Comparison of ENCODE assay signal across 8 cellular contexts in the genomic region with DNA sequence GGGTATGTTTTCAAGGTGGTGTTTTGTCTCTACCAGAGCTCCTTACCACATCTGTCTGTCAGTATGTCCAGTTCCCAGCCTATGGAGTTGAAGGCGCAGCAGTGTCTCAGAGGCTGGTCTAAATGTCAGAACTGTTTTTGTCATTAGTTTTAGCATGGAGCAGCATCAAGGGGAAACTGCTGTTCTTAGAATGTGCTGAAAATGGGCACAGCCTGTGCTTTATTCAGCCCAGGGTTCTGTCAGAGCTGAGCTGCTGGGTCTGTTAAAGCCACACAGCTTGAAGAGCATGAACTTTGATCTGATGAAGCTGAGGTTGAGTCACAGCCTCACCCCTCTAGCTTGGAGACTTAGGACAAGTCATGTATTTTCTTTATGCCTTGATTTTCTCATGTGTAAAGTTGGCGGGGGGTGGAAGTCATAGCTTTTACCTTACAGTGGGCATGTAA.
A peak's percentile ranks its signal among the peaks of the same experiment; 100 is the strongest.
DNase-seq lines count a peak whose midpoint lies in the region; ATAC-seq and TF ChIP-seq lines count a peak whose summit lies in the region.

No MANE protein-coding gene starts in this region.

- intact Hi-C loops in heart left ventricle (cut with DNase I) = no loop called here

- TF ChIP-seq POLR2A in heart left ventricle (IDR thresholded peaks at IDR 0.05) = no peak

- peaks cover 18% of the 10 kb centered on the region for H3K27me3 Mint-ChIP-seq in central memory CD8-positive, alpha-beta T cell

- 83 to 98% (median 86%) methylated on average over 2 of the region's 2 CpGs for WGBS in heart left ventricle, 4 donors

- peaks cover 0 to 32% (median 0%) of the 10 kb centered on the region in 9 donors for H3K27me3 ChIP-seq in heart left ventricle

- H3K27ac ChIP-seq in SK-N-MC (no peak overlapping the region), heart left ventricle (peak overlapping the region in 3 of 12 donors; percentile 53 to 57 (median 55))

- H3K4me1 Mint-ChIP-seq in central memory CD8-positive, alpha-beta T cell = peaks cover 84% of the 10 kb centered on the region

- H3K4me3 ChIP-seq in SK-N-MC (peak overlapping the region; percentile 41; the same call in 1 of the 2 replicates), heart left ventricle (no peak overlapping the region)

- H3K9me3 Mint-ChIP-seq in central memory CD8-positive, alpha-beta T cell = no peaks in the 10 kb centered on the region

- TF ChIP-seq CTCF in heart left ventricle (IDR thresholded peaks at IDR 0.05) = no peak

- peak overlapping the region; percentile 62 for H3K4me3 Mint-ChIP-seq in central memory CD8-positive, alpha-beta T cell

- no peak overlapping the region for H3K9ac ChIP-seq in SK-N-MC (ENCODE audit: insufficient read length)

- DNase-seq in activated CD4-positive, CD25-positive, alpha-beta regulatory T cell treated with anti-CD3 and anti-CD28 coated beads, Interleukin-2, amount 50 U/mL, for 72 hours = no peak
- no peak for DNase-seq in SK-N-MC (ENCODE audit: low read depth, low spot score)
- DNase-seq in central memory CD8-positive, alpha-beta T cell (ENCODE audit: low spot score in 2 of 2) = peak in 1 of 2 donors; percentile 16
- peak; percentile 40 for DNase-seq in stimulated activated CD8-positive, alpha-beta memory T cell treated with anti-CD3 and anti-CD28 coated beads, Interleukin-4, amount 100 ng/mL, for 48 hours
- DNase-seq in medulla oblongata (ENCODE audit: extremely low spot score) = no peak
- no peak for DNase-seq in heart left ventricle
- DNase-seq in germinal center (ENCODE audit: low spot score) = no peak

- H3K27ac Mint-ChIP-seq in central memory CD8-positive, alpha-beta T cell (ENCODE audit: low read depth) = peak overlapping the region; percentile 79

- ATAC-seq in activated CD4-positive, CD25-positive, alpha-beta regulatory T cell treated with anti-CD3 and anti-CD28 coated beads, Interleukin-2, amount 50 U/mL, for 24 hours = peak; percentile 61 to 70
- peak; percentile 26 for ATAC-seq in central memory CD8-positive, alpha-beta T cell (replicated peaks; ENCODE audit: extremely low read depth, poor library complexity, severe bottlenecking)
- no peak for ATAC-seq in heart left ventricle

- H3K36me3 ChIP-seq in SK-N-MC (ENCODE audit: insufficient read depth, low read length) (no peaks in the 10 kb centered on the region), heart left ventricle (no peaks in the 10 kb centered on the region)

- H3K36me3 Mint-ChIP-seq in central memory CD8-positive, alpha-beta T cell (ENCODE audit: insufficient read depth) = peaks cover 15% of the 10 kb centered on the region

- peaks cover 0 to 47% (median 33%) of the 10 kb centered on the region in 12 donors for H3K4me1 ChIP-seq in heart left ventricle

- no peaks in the 10 kb centered on the region for H3K9me3 ChIP-seq in SK-N-MC (ENCODE audit: low read depth, low read length)
- H3K9me3 ChIP-seq in heart left ventricle = peaks cover 0 to 6% (median 0%) of the 10 kb centered on the region in 12 donors

Comparison
In these comparisons a context has a peak if more than half of its experiments do, and no peak if none do; other contexts are left out.
1. ATAC-seq: peak in activated CD4-positive, CD25-positive, alpha-beta regulatory T cell treated with anti-CD3 and anti-CD28 coated beads, Interleukin-2, amount 50 U/mL, for 24 hours (2 of 2) and central memory CD8-positive, alpha-beta T cell (single experiment); none in heart left ventricle (0 of 4).